ENCODE assay signal across 1 cellular context in genomic region chr17:79366988-79367571, GRCh38.
A peak's percentile ranks its signal among the peaks of the same experiment; 100 is the strongest.
TF ChIP-seq lines count a peak whose summit lies in the region.

No MANE protein-coding gene starts in this region.

TF ChIP-seq in HEK293, 187 proteins besides CTCF, POLR2A, EP300 and RAD21 (continued from another document):
- TF ChIP-seq ZNF513 (tag by site-specific recombination; IDR thresholded peaks at IDR 0.05): no peak
- TF ChIP-seq ZFHX2 (tag by site-specific recombination; conservative IDR thresholded peaks at IDR 0.05): peak; percentile 90
- no peak for TF ChIP-seq WT1 (tag by site-specific recombination; IDR thresholded peaks at IDR 0.05)
- TF ChIP-seq, protein P1, sequence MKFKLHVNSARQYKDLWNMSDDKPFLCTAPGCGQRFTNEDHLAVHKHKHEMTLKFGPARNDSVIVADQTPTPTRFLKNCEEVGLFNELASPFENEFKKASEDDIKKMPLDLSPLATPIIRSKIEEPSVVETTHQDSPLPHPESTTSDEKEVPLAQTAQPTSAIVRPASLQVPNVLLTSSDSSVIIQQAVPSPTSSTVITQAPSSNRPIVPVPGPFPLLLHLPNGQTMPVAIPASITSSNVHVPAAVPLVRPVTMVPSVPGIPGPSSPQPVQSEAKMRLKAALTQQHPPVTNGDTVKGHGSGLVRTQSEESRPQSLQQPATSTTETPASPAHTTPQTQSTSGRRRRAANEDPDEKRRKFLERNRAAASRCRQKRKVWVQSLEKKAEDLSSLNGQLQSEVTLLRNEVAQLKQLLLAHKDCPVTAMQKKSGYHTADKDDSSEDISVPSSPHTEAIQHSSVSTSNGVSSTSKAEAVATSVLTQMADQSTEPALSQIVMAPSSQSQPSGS (tag by site-specific recombination; IDR thresholded peaks at IDR 0.05; ENCODE audit: low read depth): no peak
- peak; percentile 98 for TF ChIP-seq EGR2 (tag by site-specific recombination; IDR thresholded peaks at IDR 0.05; ENCODE audit: low read depth)
- TF ChIP-seq ZNF366 (tag by site-specific recombination; conservative IDR thresholded peaks at IDR 0.05): 0 out of 2 replicates have a peak, but pooled peaks have one; percentile 15
- TF ChIP-seq HIC1 (tag by site-specific recombination; IDR thresholded peaks at IDR 0.05): no peak
- TF ChIP-seq SCRT2 (tag by site-specific recombination; IDR thresholded peaks at IDR 0.05): 0 out of 2 replicates have a peak, but pooled peaks have one; percentile 17
